Comparison of ENCODE assay signal across 27 cellular contexts in the genomic region with DNA sequence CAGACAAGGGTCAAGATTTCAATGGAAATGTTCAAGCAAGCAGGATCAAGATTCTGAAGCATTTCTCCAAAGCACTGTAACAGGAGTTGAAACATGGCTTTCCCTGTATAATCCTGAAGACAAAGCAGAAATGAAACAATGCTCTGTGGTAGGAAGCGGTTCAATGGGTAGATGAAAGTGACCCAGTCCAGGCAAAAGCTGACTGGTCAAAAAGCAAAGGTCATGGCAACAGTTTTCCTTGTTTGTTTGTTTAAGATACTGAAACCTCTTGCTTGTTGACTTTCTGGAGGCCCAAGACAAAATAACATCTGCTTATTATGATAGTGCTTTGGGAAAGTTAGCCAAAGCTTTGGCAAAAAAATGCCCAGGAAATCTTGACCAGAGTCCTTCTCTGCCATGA.
"Had no signal": no experiment of that assay in that cellular context is flagged by ENCODE, and none has a peak within 500 bp of the region (broad histone marks: within the 10 kb centered on the region; RNA-seq: fewer than 3 reads in every experiment).

No MANE protein-coding gene starts in this region.

- H3K27me3 Mint-ChIP-seq: effector memory CD8-positive, alpha-beta T cell; naive thymus-derived CD8-positive, alpha-beta T cell; stimulated activated memory B cell treated with anti-CD40 and anti-IgM and Interleukin-4, amounts not matched to agents 10 μg/mL and 1 μg/mL and 100 μg/mL, for 72 hours had no signal

- H3K9me3 Mint-ChIP-seq: stimulated activated memory B cell treated with anti-CD40 and anti-IgM and Interleukin-4, amounts not matched to agents 10 μg/mL and 1 μg/mL and 100 μg/mL, for 72 hours had no signal

- H3K9me3 ChIP-seq: heart right ventricle, left ventricle myocardium inferior, lower lobe of right lung, prostate gland, tibial nerve, upper lobe of left lung had no signal

- H3K36me3 Mint-ChIP-seq: naive thymus-derived CD8-positive, alpha-beta T cell; stimulated activated memory B cell treated with anti-CD40 and anti-IgM and Interleukin-4, amounts not matched to agents 10 μg/mL and 1 μg/mL and 100 μg/mL, for 72 hours had no signal

- H3K4me1 ChIP-seq: esophagus squamous epithelium, heart right ventricle, left ventricle myocardium inferior, lower lobe of right lung, prostate gland, spleen, tibial nerve, upper lobe of left lung had no signal

- DNase-seq: dermis blood vessel endothelial cell; effector memory CD8-positive, alpha-beta T cell; erythroblast; esophagus squamous epithelium; foreskin melanocyte; glutamatergic neuron; heart right ventricle; hippocampal formation; islet precursor cell; kidney glomerular epithelial cell; left colon; left ventricle myocardium inferior; lower lobe of right lung; naive thymus-derived CD8-positive, alpha-beta T cell; nucleus accumbens; right cardiac atrium; spleen; stimulated activated CD4-positive, alpha-beta T cell treated with anti-CD3 and anti-CD28 coated beads, Interleukin-4, amount 100 ng/mL, for 4 hours; stimulated activated naive CD8-positive, alpha-beta T cell treated with anti-CD3 and anti-CD28 coated beads, Interleukin-15, Interleukin-2, amounts not matched to agents 100 U/mL and 50 U/mL, for 24 hours; substantia nigra; upper lobe of left lung had no signal

- H3K4me3 ChIP-seq: coronary artery, esophagus squamous epithelium, heart right ventricle, left ventricle myocardium inferior, lower lobe of right lung, prostate gland, skin epidermis, spleen, thoracic aorta, tibial nerve, upper lobe of left lung had no signal

- H3K27ac ChIP-seq: coronary artery, esophagus squamous epithelium, heart right ventricle, left ventricle myocardium inferior, lower lobe of right lung, prostate gland, skin epidermis, spleen, thoracic aorta, tibial nerve, upper lobe of left lung had no signal

- H3K27ac Mint-ChIP-seq: effector memory CD8-positive, alpha-beta T cell; naive thymus-derived CD8-positive, alpha-beta T cell; stimulated activated memory B cell treated with anti-CD40 and anti-IgM and Interleukin-4, amounts not matched to agents 10 μg/mL and 1 μg/mL and 100 μg/mL, for 72 hours had no signal

- H3K4me1 Mint-ChIP-seq: naive thymus-derived CD8-positive, alpha-beta T cell; stimulated activated memory B cell treated with anti-CD40 and anti-IgM and Interleukin-4, amounts not matched to agents 10 μg/mL and 1 μg/mL and 100 μg/mL, for 72 hours had no signal

- H3K4me3 Mint-ChIP-seq: effector memory CD8-positive, alpha-beta T cell; naive thymus-derived CD8-positive, alpha-beta T cell; stimulated activated memory B cell treated with anti-CD40 and anti-IgM and Interleukin-4, amounts not matched to agents 10 μg/mL and 1 μg/mL and 100 μg/mL, for 72 hours had no signal

- H3K36me3 ChIP-seq: esophagus squamous epithelium, heart right ventricle, left ventricle myocardium inferior, lower lobe of right lung, prostate gland, spleen, thoracic aorta, tibial nerve, upper lobe of left lung had no signal

- H3K27me3 ChIP-seq: esophagus squamous epithelium, heart right ventricle, spleen, tibial nerve, upper lobe of left lung had no signal
